Comparison of ENCODE assay signal across 24 cellular contexts in the genomic region with DNA sequence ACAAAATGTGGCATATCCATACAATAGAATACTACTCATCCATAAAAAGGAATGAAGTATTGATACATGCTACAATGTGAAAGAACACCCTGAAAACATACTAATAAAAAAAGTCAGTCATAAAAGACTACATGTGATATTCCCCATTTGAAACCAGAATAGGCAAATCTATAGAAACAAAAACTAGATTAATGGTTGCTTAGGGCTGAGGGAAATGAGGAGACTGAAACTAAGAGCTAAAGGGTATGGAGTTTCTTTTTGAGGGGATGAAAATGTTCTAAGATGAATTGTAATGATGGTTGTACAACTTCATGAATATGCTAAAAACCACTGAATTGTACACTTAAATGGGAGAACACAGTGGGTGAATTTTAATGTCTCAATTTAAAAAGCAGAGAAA.
"Had no signal": no experiment of that assay in that cellular context is flagged by ENCODE, and none has a peak within 500 bp of the region (broad histone marks: within the 10 kb centered on the region; RNA-seq: fewer than 3 reads in every experiment).

No MANE protein-coding gene starts in this region.

- H3K36me3 ChIP-seq: gastrocnemius medialis, left lung, sigmoid colon, thyroid gland, upper lobe of right lung had no signal

- H3K4me3 ChIP-seq: coronary artery, esophagus squamous epithelium, gastrocnemius medialis, left lung, lung, sigmoid colon, smooth muscle cell, thyroid gland, upper lobe of right lung had no signal

- H3K9me3 ChIP-seq: sigmoid colon, thyroid gland had no signal

- H3K4me2 ChIP-seq: smooth muscle cell had no signal

- ATAC-seq: activated CD8-positive, alpha-beta memory T cell treated with anti-CD3 and anti-CD28 coated beads, Interleukin-2, amount 10 ng/mL, durations not matched to agents 7 days and 5 days; activated CD8-positive, alpha-beta T cell treated with anti-CD3 and anti-CD28 coated beads for 36 hours; gastrocnemius medialis; left lung; naive thymus-derived CD4-positive, alpha-beta T cell; upper lobe of right lung had no signal

- H3K27ac ChIP-seq: coronary artery, esophagus squamous epithelium, gastrocnemius medialis, left lung, sigmoid colon, thyroid gland, upper lobe of right lung had no signal

- H3K27me3 ChIP-seq: esophagus squamous epithelium, gastrocnemius medialis, left lung, sigmoid colon, thyroid gland, upper lobe of right lung had no signal

- H3K4me1 ChIP-seq: esophagus squamous epithelium, gastrocnemius medialis, left lung, sigmoid colon, thyroid gland, upper lobe of right lung had no signal

- DNase-seq: activated CD4-positive, alpha-beta T cell treated with anti-CD3 and anti-CD28 coated beads, Interleukin-2, amount 10 ng/mL, durations not matched to agents 7 days and 5 days; activated CD8-positive, alpha-beta memory T cell treated with anti-CD3 and anti-CD28 coated beads, Interleukin-2, amount 10 ng/mL, durations not matched to agents 7 days and 5 days; activated CD8-positive, alpha-beta T cell treated with anti-CD3 and anti-CD28 coated beads for 36 hours; activated gamma-delta T cell treated with Interleukin-2 at 50 U/mL for 16 hours; activated T-cell treated with anti-CD3 and anti-CD28 coated beads for 4 hours; amniotic stem cell; cerebellar nuclear complex; esophagus squamous epithelium; gastrocnemius medialis; hippocampal formation; kidney glomerular epithelial cell; left lung; naive thymus-derived CD4-positive, alpha-beta T cell; retina; sigmoid colon; stimulated activated CD4-positive, alpha-beta T cell treated with anti-CD3 and anti-CD28 coated beads, Interleukin-15, amount 100 ng/mL, for 24 hours; stimulated activated naive CD4-positive, alpha-beta T cell; substantia nigra; T1000; thyroid gland; upper lobe of right lung had no signal
